Comparison of ENCODE assay signal across 24 cellular contexts in the genomic region with DNA sequence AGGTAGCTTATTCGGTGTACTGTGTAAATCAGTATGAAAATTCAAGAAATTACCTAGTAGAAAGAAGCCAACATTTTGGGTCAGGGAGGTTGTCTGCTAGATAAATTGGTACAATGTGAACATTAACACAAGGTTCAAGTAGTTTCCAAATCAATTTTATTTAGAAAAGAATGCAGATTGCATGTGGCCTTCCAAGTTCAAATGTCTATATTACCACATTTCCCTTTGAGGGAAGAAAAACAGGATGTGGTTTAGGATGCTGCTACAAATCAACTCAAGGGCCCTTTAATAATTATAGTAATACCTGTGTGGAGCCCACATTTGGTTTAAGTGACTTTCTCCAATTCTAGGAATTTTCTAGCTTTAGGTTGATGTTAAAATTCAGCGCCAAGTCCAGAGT. TPM values are rescaled to one million over a fixed set of nuclear protein-coding genes. Genes with fewer than 3 reads are reported as not detected.
"Had no signal": no experiment of that assay in that cellular context is flagged by ENCODE, and none has a peak within 500 bp of the region (broad histone marks: within the 10 kb centered on the region; RNA-seq: fewer than 3 reads in every experiment).

No MANE protein-coding gene starts in this region.

- H3K27ac ChIP-seq: body of pancreas, coronary artery, heart left ventricle, lower lobe of right lung, right atrium auricular region, skin epidermis, thyroid gland had no signal

- H3K27me3 ChIP-seq: body of pancreas, heart left ventricle, right atrium auricular region, thyroid gland had no signal

- ATAC-seq: activated CD8-positive, alpha-beta memory T cell treated with anti-CD3 and anti-CD28 coated beads, Interleukin-2, amount 10 ng/mL, durations not matched to agents 7 days and 5 days; activated naive CD4-positive, alpha-beta T cell treated with anti-CD3 and anti-CD28 coated beads, Interleukin-2, amount 50 U/mL, for 72 hours; body of pancreas; heart left ventricle; left colon; lower lobe of right lung; stimulated activated naive B cell treated with anti-CD40 and anti-IgM and Interleukin-4, amounts not matched to agents 10 μg/mL and 1 μg/mL and 100 μg/mL, for 72 hours had no signal

- H3K36me3 ChIP-seq: heart left ventricle, lower lobe of right lung, right atrium auricular region, thyroid gland had no signal

- H3K9me3 ChIP-seq: body of pancreas, heart left ventricle, lower lobe of right lung, right atrium auricular region, thyroid gland had no signal

- DNase-seq: activated CD4-positive, alpha-beta T cell treated with anti-CD3 and anti-CD28 coated beads, Interleukin-2, amount 50 U/mL, for 48 hours; activated CD8-positive, alpha-beta memory T cell treated with anti-CD3 and anti-CD28 coated beads, Interleukin-2, amount 10 ng/mL, durations not matched to agents 7 days and 5 days; activated effector memory CD4-positive, alpha-beta T cell treated with Interleukin-2 at 50 U/mL for 16 hours; activated T-cell treated with anti-CD3 and anti-CD28 coated beads, Interleukin-2, amount 50 U/mL, for 24 hours; amniotic stem cell; body of pancreas; caudate nucleus; effector CD4-positive, alpha-beta T cell; foreskin melanocyte; heart left ventricle; left colon; lower lobe of right lung; midbrain; stimulated activated CD4-positive, alpha-beta T cell treated with anti-CD3 and anti-CD28 coated beads, Interleukin-15, amount 100 ng/mL, for 24 hours; stimulated activated CD4-positive, alpha-beta T cell treated with anti-CD3 and anti-CD28 coated beads, Interleukin-4, amount 100 ng/mL, for 1 hour; stimulated activated naive B cell treated with anti-CD40 and anti-IgM and Interleukin-4, amounts not matched to agents 10 μg/mL and 1 μg/mL and 100 μg/mL, for 72 hours; T1000; thyroid gland had no signal

- H3K4me3 ChIP-seq: body of pancreas, coronary artery, heart left ventricle, lower lobe of right lung, right atrium auricular region, skin epidermis, thyroid gland had no signal

- H3K4me1 ChIP-seq: body of pancreas, heart left ventricle, lower lobe of right lung, right atrium auricular region, thyroid gland had no signal

RNA-seq across cellular contexts. Expression of a gene that starts 57.5 kb away (rescaled TPM):
- total RNA-seq: activated CD8-positive, alpha-beta memory T cell treated with anti-CD3 and anti-CD28 coated beads, Interleukin-2, amount 10 ng/mL, durations not matched to agents 7 days and 5 days; activated naive CD4-positive, alpha-beta T cell treated with anti-CD3 and anti-CD28 coated beads, Interleukin-2, amount 50 U/mL, for 72 hours; endothelial cell of umbilical vein; myocyte had no signal
- polyA plus RNA-seq: endothelial cell of umbilical vein had no signal
